ENCODE assay signal across 9 cellular contexts in the genomic region with DNA sequence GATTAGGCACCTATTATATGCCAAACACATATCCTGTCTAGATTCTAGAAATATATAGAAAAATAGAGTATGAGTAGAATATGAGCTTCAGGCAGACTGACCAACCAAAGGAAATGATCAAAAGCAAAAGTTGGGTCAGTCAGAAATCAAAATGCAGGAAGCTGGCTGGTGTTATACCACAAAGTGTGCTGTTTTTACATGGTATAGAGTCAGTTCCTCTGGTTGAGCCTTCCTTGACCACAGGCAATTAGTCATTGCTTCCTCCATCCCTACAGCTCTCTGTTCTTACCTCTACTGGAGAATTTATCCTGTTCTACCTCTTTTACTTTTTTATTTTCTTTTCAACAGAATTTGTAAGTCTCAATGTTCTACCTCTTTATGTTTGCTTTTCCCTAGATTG.
DNase-seq lines count a peak whose midpoint lies in the region; ATAC-seq and TF ChIP-seq lines count a peak whose summit lies in the region.
"Had no signal": no experiment of that assay in that cellular context is flagged by ENCODE, and none has a peak within 500 bp of the region (broad histone marks: within the 10 kb centered on the region; RNA-seq: fewer than 3 reads in every experiment).

No MANE protein-coding gene starts in this region.

- H3K4me2 ChIP-seq in SU-DHL-6 (ENCODE audit: low read depth, low read length, poor library complexity, severe bottlenecking) = peak overlapping the region; percentile 50

- H3K9ac ChIP-seq in SU-DHL-6 (ENCODE audit: low read length) = no peak overlapping the region

- peaks cover 51% of the 10 kb centered on the region for H3K27me3 Mint-ChIP-seq in activated CD4-positive, alpha-beta memory T cell treated with anti-CD3 and anti-CD28 coated beads, Interleukin-2, amount 10 ng/mL, durations not matched to agents 7 days and 5 days
- peaks cover 18% of the 10 kb centered on the region for H3K27me3 Mint-ChIP-seq in activated CD4-positive, alpha-beta memory T cell treated with anti-CD3 and anti-CD28 coated beads for 36 hours

- H3K4me1 Mint-ChIP-seq in activated CD4-positive, alpha-beta memory T cell treated with anti-CD3 and anti-CD28 coated beads, Interleukin-2, amount 10 ng/mL, durations not matched to agents 7 days and 5 days = peaks cover 24% of the 10 kb centered on the region
- peaks cover 10% of the 10 kb centered on the region for H3K4me1 Mint-ChIP-seq in activated CD4-positive, alpha-beta memory T cell treated with anti-CD3 and anti-CD28 coated beads for 36 hours (ENCODE audit: low read depth)
- peaks cover 27% of the 10 kb centered on the region for H3K4me1 Mint-ChIP-seq in stimulated activated effector memory CD8-positive, alpha-beta T cell treated with anti-CD3 and anti-CD28 coated beads, Interleukin-12 subunit alpha, Interleukin-12 subunit beta, amount 100 ng/mL, for 72 hours

- H4K20me1 ChIP-seq in SU-DHL-6 (ENCODE audit: low read depth, low read length) = no peaks in the 10 kb centered on the region

- peak; percentile 69 for ATAC-seq in HG03045 (IDR thresholded peaks at IDR 0.05; ENCODE audit: unreplicated experiment)
- ATAC-seq in stimulated activated effector memory CD8-positive, alpha-beta T cell treated with anti-CD3 and anti-CD28 coated beads, Interleukin-12 subunit alpha, Interleukin-12 subunit beta, amount 100 ng/mL, for 72 hours = peak; percentile 97

- no peaks in the 10 kb centered on the region for H3K9me2 ChIP-seq in SU-DHL-6 (replicated peaks; ENCODE audit: insufficient read depth, low read length)

- no peaks in the 10 kb centered on the region for H3K9me3 ChIP-seq in SU-DHL-6 (ENCODE audit: insufficient read depth, low read length)

- no peaks in the 10 kb centered on the region for H3K79me2 ChIP-seq in SU-DHL-6 (ENCODE audit: insufficient read depth, low read length)

- no peak for TF ChIP-seq CTCF in SU-DHL-6 (IDR thresholded peaks at IDR 0.05; ENCODE audit: insufficient read depth, low read length, poor library complexity, severe bottlenecking)

- intact Hi-C loops in activated CD4-positive, alpha-beta memory T cell treated with anti-CD3 and anti-CD28 coated beads for 36 hours (cut with micrococcal nuclease) = loop anchor here (1.0 kb wide), 1 partner anchor 15 kb away; no protein-coding TSS in a partner anchor

- no peak overlapping the region for H3K27ac Mint-ChIP-seq in activated CD4-positive, alpha-beta memory T cell treated with anti-CD3 and anti-CD28 coated beads, Interleukin-2, amount 10 ng/mL, durations not matched to agents 7 days and 5 days
- H3K27ac Mint-ChIP-seq in activated CD4-positive, alpha-beta memory T cell treated with anti-CD3 and anti-CD28 coated beads for 36 hours = no peak overlapping the region
- no peak overlapping the region for H3K27ac Mint-ChIP-seq in stimulated activated effector memory CD8-positive, alpha-beta T cell treated with anti-CD3 and anti-CD28 coated beads, Interleukin-12 subunit alpha, Interleukin-12 subunit beta, amount 100 ng/mL, for 72 hours
- H3K27ac Mint-ChIP-seq: T-cell had no signal

- no peaks in the 10 kb centered on the region for H3K9me3 Mint-ChIP-seq in activated CD4-positive, alpha-beta memory T cell treated with anti-CD3 and anti-CD28 coated beads, Interleukin-2, amount 10 ng/mL, durations not matched to agents 7 days and 5 days
- H3K9me3 Mint-ChIP-seq in activated CD4-positive, alpha-beta memory T cell treated with anti-CD3 and anti-CD28 coated beads for 36 hours = no peaks in the 10 kb centered on the region
- H3K9me3 Mint-ChIP-seq in stimulated activated effector memory CD8-positive, alpha-beta T cell treated with anti-CD3 and anti-CD28 coated beads, Interleukin-12 subunit alpha, Interleukin-12 subunit beta, amount 100 ng/mL, for 72 hours = no peaks in the 10 kb centered on the region
- H3K9me3 Mint-ChIP-seq: T-cell had no signal

- H3K4me3 Mint-ChIP-seq in activated CD4-positive, alpha-beta memory T cell treated with anti-CD3 and anti-CD28 coated beads, Interleukin-2, amount 10 ng/mL, durations not matched to agents 7 days and 5 days = no peak overlapping the region
- no peak overlapping the region for H3K4me3 Mint-ChIP-seq in activated CD4-positive, alpha-beta memory T cell treated with anti-CD3 and anti-CD28 coated beads for 36 hours
- H3K4me3 Mint-ChIP-seq in stimulated activated effector memory CD8-positive, alpha-beta T cell treated with anti-CD3 and anti-CD28 coated beads, Interleukin-12 subunit alpha, Interleukin-12 subunit beta, amount 100 ng/mL, for 72 hours = peak overlapping the region; percentile 18
- H3K4me3 Mint-ChIP-seq: T-cell had no signal

- no peaks in the 10 kb centered on the region for H3F3A ChIP-seq in SU-DHL-6 (ENCODE audit: insufficient read depth)

- no peaks in the 10 kb centered on the region for H3K27me3 ChIP-seq in SU-DHL-6 (ENCODE audit: low read length)

- CTCF ChIA-PET in activated CD4-positive, alpha-beta memory T cell treated with anti-CD3 and anti-CD28 coated beads, Interleukin-2, amount 10 ng/mL, durations not matched to agents 7 days and 5 days (lab: Charles Lee) = interaction anchor here (1.0 to 1.4 kb wide), 2 partner anchors 9 to 12 kb away, joined by 3 to 4 read pairs; no protein-coding TSS in a partner anchor
- CTCF ChIA-PET in activated CD4-positive, alpha-beta memory T cell treated with anti-CD3 and anti-CD28 coated beads for 36 hours (lab: Charles Lee) = interaction anchor here (1.1 kb wide), 1 partner anchor 15 kb away, joined by 5 read pairs; no protein-coding TSS in a partner anchor

- H3K4me3 ChIP-seq in SU-DHL-6 (ENCODE audit: insufficient read depth, low read length, poor library complexity, severe bottlenecking) = no peak overlapping the region

- DNase-seq in activated CD4-positive, alpha-beta memory T cell treated with anti-CD3 and anti-CD28 coated beads, Interleukin-2, amount 10 ng/mL, durations not matched to agents 7 days and 5 days = peak; percentile 19
- no peak for DNase-seq in activated CD4-positive, alpha-beta memory T cell treated with anti-CD3 and anti-CD28 coated beads for 36 hours
- peak in 1 of 2 donors; percentile 59 for DNase-seq in stimulated activated effector memory CD8-positive, alpha-beta T cell treated with anti-CD3 and anti-CD28 coated beads, Interleukin-12 subunit alpha, Interleukin-12 subunit beta, amount 100 ng/mL, for 72 hours (ENCODE audit: low spot score in 2 of 2)
- no peak for DNase-seq in activated gamma-delta T cell treated with Interleukin-2 at 50 U/mL for 16 hours
- DNase-seq in NCI-H1694 (lab: John Stamatoyannopoulos, UW) = no peak
- DNase-seq in middle frontal gyrus (ENCODE audit: extremely low spot score, low spot score) = no peak
- DNase-seq: T-cell had no signal

- H3K36me3 ChIP-seq in SU-DHL-6 (ENCODE audit: low read length) = no peaks in the 10 kb centered on the region

- no peak overlapping the region for H2AFZ ChIP-seq in SU-DHL-6 (ENCODE audit: low read depth, low read length, severe bottlenecking)

- H3K36me3 Mint-ChIP-seq in activated CD4-positive, alpha-beta memory T cell treated with anti-CD3 and anti-CD28 coated beads, Interleukin-2, amount 10 ng/mL, durations not matched to agents 7 days and 5 days (ENCODE audit: low read depth) = no peaks in the 10 kb centered on the region
- H3K36me3 Mint-ChIP-seq in activated CD4-positive, alpha-beta memory T cell treated with anti-CD3 and anti-CD28 coated beads for 36 hours = no peaks in the 10 kb centered on the region
- H3K36me3 Mint-ChIP-seq in stimulated activated effector memory CD8-positive, alpha-beta T cell treated with anti-CD3 and anti-CD28 coated beads, Interleukin-12 subunit alpha, Interleukin-12 subunit beta, amount 100 ng/mL, for 72 hours = no peaks in the 10 kb centered on the region
- H3K36me3 Mint-ChIP-seq: T-cell had no signal

- no peak overlapping the region for H3K27ac ChIP-seq in SU-DHL-6 (ENCODE audit: low read depth, low read length)

- POLR2A ChIA-PET in activated CD4-positive, alpha-beta memory T cell treated with anti-CD3 and anti-CD28 coated beads, Interleukin-2, amount 10 ng/mL, durations not matched to agents 7 days and 5 days (lab: Charles Lee) = interaction anchor here (0.9 to 1.4 kb wide), 3 partner anchors 9 to 15 kb away, joined by 3 to 4 read pairs (median 3); no protein-coding TSS in a partner anchor
- POLR2A ChIA-PET in activated CD4-positive, alpha-beta memory T cell treated with anti-CD3 and anti-CD28 coated beads for 36 hours (lab: Charles Lee) = no interaction called here
